In genomic region chr13:60147361-60147760, GRCh38 we compare ENCODE assay signal across 21 cellular contexts. TPM values are rescaled to one million over a fixed set of nuclear protein-coding genes. Genes with fewer than 3 reads are reported as not detected.
"Had no signal": no experiment of that assay in that cellular context is flagged by ENCODE, and none has a peak within 500 bp of the region (broad histone marks: within the 10 kb centered on the region; RNA-seq: fewer than 3 reads in every experiment).

No MANE protein-coding gene starts in this region.

- H3K4me3 ChIP-seq: K562 had no signal

- H3K27ac Mint-ChIP-seq: IgD-negative memory B cell had no signal

- H3K4me3 Mint-ChIP-seq: IgD-negative memory B cell had no signal

- H3K27ac ChIP-seq: KMS-11 had no signal

- H3K9me3 ChIP-seq: SK-N-SH had no signal

- H3K9me3 Mint-ChIP-seq: IgD-negative memory B cell had no signal

- DNase-seq: Kasumi-1, MM.1S, NCI-H1092 treated with DMSO at 0.1 percent for 48 hours, NCI-H1436, NCI-H187, NCI-H2029, NCI-H2081 treated with DMSO at 0.1 percent for 48 hours, NCI-H2227 treated with DMSO at 0.1 percent for 48 hours, NCI-H524 treated with DMSO at 0.1 percent for 48 hours, NCI-H69, NCI-H774, Right ventricle myocardium superior, RPMI8226, SIG-M5, SK-N-SH, SW 1271 had no signal

- H3K4me2 ChIP-seq: KMS-11 had no signal

- H3K9ac ChIP-seq: KMS-11, SK-N-SH had no signal

- FAIRE-seq: HepG2, K562, RCC 7860 had no signal

- ATAC-seq: HepG2, K562 had no signal

RNA-seq across cellular contexts. Expression of gene DIAPH3, which starts 16.4 kb away (rescaled TPM):
- polyA plus RNA-seq: IgD-negative memory B cell had no signal
